In the genomic region with DNA sequence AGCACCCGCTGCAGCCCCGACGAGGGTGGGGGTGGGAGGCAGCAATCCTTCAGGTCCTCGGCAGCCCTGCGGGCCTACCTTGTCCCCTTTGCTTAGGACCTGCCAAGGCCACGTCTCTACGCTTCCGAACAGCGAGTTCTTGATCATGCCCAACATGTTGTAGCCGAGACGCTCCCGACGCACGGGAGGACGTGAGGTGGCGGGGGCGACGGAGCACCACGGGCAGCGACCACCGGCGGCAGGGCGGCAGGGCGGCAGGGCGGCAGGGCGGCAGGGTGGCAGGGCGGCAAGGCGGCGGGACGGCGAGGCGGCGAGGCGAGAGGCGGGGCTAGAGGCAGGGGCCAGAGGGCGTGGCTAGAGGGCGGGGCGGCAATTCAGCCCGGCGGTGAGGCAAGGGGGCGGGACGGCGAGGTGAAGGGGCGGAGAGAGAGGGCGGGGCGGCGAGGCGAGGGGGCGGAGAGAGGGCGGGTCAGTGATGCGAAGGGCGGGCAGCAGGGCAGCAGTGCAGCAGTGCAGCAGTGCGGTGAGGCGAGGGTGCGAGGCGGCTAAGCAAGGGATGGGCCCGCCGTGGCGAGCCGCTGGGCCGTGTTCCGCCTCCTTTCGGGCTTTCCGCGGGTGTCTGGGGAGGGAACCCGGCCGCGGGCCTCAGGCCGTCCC, we compare ENCODE assay signal across 8 cellular contexts. TPM values are rescaled to one million over a fixed set of nuclear protein-coding genes. Genes with fewer than 3 reads are reported as not detected.
DNase-seq lines count a peak whose midpoint lies in the region; ATAC-seq and TF ChIP-seq lines count a peak whose summit lies in the region.

HEBP1 (minus strand) TSS at position 307 of the 657 bp plus-strand sequence; CDS start at position 156, 151 bp downstream.

- no peaks in the 10 kb centered on the region for H4K20me1 ChIP-seq in OCI-LY1 (ENCODE audit: insufficient read depth, low read length)

- no peaks in the 10 kb centered on the region for H3K27me3 Mint-ChIP-seq in mesothelial cell of epicardium (ENCODE audit: low read depth)

- H3K9me3 Mint-ChIP-seq in mesothelial cell of epicardium = no peaks in the 10 kb centered on the region

- H3K4me1 ChIP-seq in HUES6 (ENCODE audit: control insufficient read depth, insufficient read depth, low read length) (peaks cover 9% of the 10 kb centered on the region), OCI-LY1 (ENCODE audit: insufficient read depth, low read length, severe bottlenecking) (peaks cover 15% of the 10 kb centered on the region)

- in situ Hi-C loops in endometrial microvascular endothelial cells (cut with HindIII; ENCODE audit: inconsistent ontology term, low pct_unique_long_range_greater_than_20kb, low sequenced_read_pairs) = loop anchor here (25.0 kb wide), 2 partner anchors 163 to 212 kb away; no protein-coding TSS in a partner anchor

- peak within 1 kb of the TSS; percentile 82 for H3K4me2 ChIP-seq in OCI-LY1 (ENCODE audit: low read length)

- H3K36me3 Mint-ChIP-seq in mesothelial cell of epicardium = no peaks in the 10 kb centered on the region

- peak within 1 kb of the TSS; percentile 61; the same call in 1 of the 2 replicates for H2AFZ ChIP-seq in OCI-LY1 (ENCODE audit: low read length)

- DNase-seq in CMK (ENCODE audit: low read depth) (peak; percentile 61), activated T-cell treated with anti-CD3 and anti-CD28 coated beads for 1 hour (ENCODE audit: low read depth) (peak; percentile 97), mesothelial cell of epicardium (ENCODE audit: low spot score in 2 of 2, unreplicated experiment in 2 of 2) (peak; percentile 91 to 96)
- peak; percentile 88 to 89 for DNase-seq in stimulated activated CD8-positive, alpha-beta memory T cell treated with anti-CD3 and anti-CD28 coated beads, Interleukin-15, amount 100 ng/mL, for 4 hours (ENCODE audit: low read depth in 2 of 2)

- H3K9ac ChIP-seq in HUES6 (ENCODE audit: low read length) = peak within 1 kb of the TSS; percentile 60
- peak within 1 kb of the TSS; percentile 51; the same call in 1 of the 2 replicates for H3K9ac ChIP-seq in OCI-LY1 (ENCODE audit: low read length)

- no peaks in the 10 kb centered on the region for H3F3A ChIP-seq in OCI-LY1 (ENCODE audit: insufficient read depth, low read length)

- H3K4me3 Mint-ChIP-seq in mesothelial cell of epicardium = peak within 1 kb of the TSS; percentile 97

- H3K79me2 ChIP-seq in OCI-LY1 (ENCODE audit: insufficient read depth, low read length) = no peaks in the 10 kb centered on the region

- H3K27ac ChIP-seq in HUES6 (ENCODE audit: low read depth, low read length) (no peak within 1 kb of the TSS), OCI-LY1 (ENCODE audit: low read depth, low read length, poor library complexity, severe bottlenecking) (no peak within 1 kb of the TSS)

- ATAC-seq in GM21515 (IDR thresholded peaks at IDR 0.05; ENCODE audit: unreplicated experiment) = peak; percentile 92

- H3K9me3 ChIP-seq in HUES6 (ENCODE audit: control insufficient read depth, insufficient read depth, low read depth, low read length) (no peaks in the 10 kb centered on the region), OCI-LY1 (ENCODE audit: low read length) (no peaks in the 10 kb centered on the region)

- no peaks in the 10 kb centered on the region for H3K36me3 ChIP-seq in HUES6 (ENCODE audit: control insufficient read depth, insufficient read depth, low read length)
- H3K36me3 ChIP-seq in OCI-LY1 (ENCODE audit: insufficient read depth, low read length) = no peaks in the 10 kb centered on the region

- peak within 1 kb of the TSS; percentile 78 for H3K4me3 ChIP-seq in HUES6 (ENCODE audit: low read depth, low read length)
- H3K4me3 ChIP-seq in OCI-LY1 (ENCODE audit: low read depth, low read length, poor library complexity, severe bottlenecking) = peak within 1 kb of the TSS; percentile 63

- peaks cover 51% of the 10 kb centered on the region for H3K4me1 Mint-ChIP-seq in mesothelial cell of epicardium

- peak within 1 kb of the TSS; percentile 91 for H3K27ac Mint-ChIP-seq in mesothelial cell of epicardium

- H3K9me2 ChIP-seq in OCI-LY1 (ENCODE audit: low read depth, low read length) = no peaks in the 10 kb centered on the region

- H3K27me3 ChIP-seq in HUES6 (ENCODE audit: control insufficient read depth, insufficient read depth, low read length) (peaks cover 38% of the 10 kb centered on the region), OCI-LY1 (ENCODE audit: insufficient read depth, low read length) (peaks cover 7% of the 10 kb centered on the region; the same call in 1 of the 2 replicates)

- TF ChIP-seq CTCF in OCI-LY1 (IDR thresholded peaks at IDR 0.05; ENCODE audit: low read length) (no peak), mesothelial cell of epicardium (IDR thresholded peaks at IDR 0.05; ENCODE audit: unreplicated experiment) (no peak)

RNA-seq across cellular contexts. Expression of gene HEBP1, which starts in this region (rescaled TPM):
- total RNA-seq in endometrial microvascular endothelial cells (ENCODE audit: inconsistent ontology term) = 37.6 TPM
- 55.0 to 63.5 TPM (median 58.6 TPM) in 3 replicates for total RNA-seq in mesothelial cell of epicardium
